In genomic region chr7:140478361-140479061, GRCh38 we compare ENCODE assay signal across 8 cellular contexts. TPM values are rescaled to one million over a fixed set of nuclear protein-coding genes. Genes with fewer than 3 reads are reported as not detected.
DNase-seq lines count a peak whose midpoint lies in the region; ATAC-seq and TF ChIP-seq lines count a peak whose summit lies in the region.

No MANE protein-coding gene starts in this region.

- H3K4me1 Mint-ChIP-seq in natural killer cell, result peaks cover 30 to 34% of the 10 kb centered on the region in 2 donors

- DNase-seq in AG10803 (ENCODE audit: low read depth) (peak; percentile 31), NOMO-1 treated with DMSO at 0.1 percent for 48 hours (lab: John Stamatoyannopoulos, UW; ENCODE audit: unreplicated experiment) (peak; percentile 55), fibroblast of mammary gland (ENCODE audit: low read depth) (peak; percentile 24), natural killer cell (no peak), testis (peak; percentile 36)
- DNase-seq in activated T-cell treated with anti-CD3 and anti-CD28 coated beads, Interleukin-2, amount 50 U/mL, for 48 hours, result peak; percentile 65

- H3K27me3 ChIP-seq in testis, result no peaks in the 10 kb centered on the region

- peaks cover 11% of the 10 kb centered on the region for H3K4me1 ChIP-seq in testis

- peak overlapping the region; percentile 81 for H3K4me3 ChIP-seq in AG10803 (ENCODE audit: low read length)
- H3K4me3 ChIP-seq in fibroblast of mammary gland (ENCODE audit: control insufficient read depth, low read depth, low read length), result peak overlapping the region; percentile 68
- peak overlapping the region; percentile 94 to 98 for H3K4me3 ChIP-seq in testis

- 0% methylated on average over 32 to 42 of the region's 64 CpGs for WGBS in testis, 2 donors

- TF ChIP-seq CTCF in AG10803 (conservative IDR thresholded peaks at IDR 0.05; ENCODE audit: low read length) (no peak), fibroblast of mammary gland (conservative IDR thresholded peaks at IDR 0.05; ENCODE audit: control insufficient read depth, insufficient read depth, low read depth, low read length) (no peak), natural killer cell (IDR thresholded peaks at IDR 0.05) (no peak), testis (IDR thresholded peaks at IDR 0.05) (no peak)

- no peak for TF ChIP-seq POLR2A in testis (IDR thresholded peaks at IDR 0.05)

- peak overlapping the region; percentile 89 to 91 for H3K27ac ChIP-seq in testis

- no peaks in the 10 kb centered on the region for H3K9me3 ChIP-seq in testis

- H3K36me3 Mint-ChIP-seq in natural killer cell, result no peaks in the 10 kb centered on the region

- H3K27me3 Mint-ChIP-seq in natural killer cell (ENCODE audit: low read depth in 2 of 2), result no peaks in the 10 kb centered on the region

- ATAC-seq in GM18909 (IDR thresholded peaks at IDR 0.05; ENCODE audit: poor library complexity, unreplicated experiment) (peak; percentile 28), HG03159 (IDR thresholded peaks at IDR 0.05; ENCODE audit: unreplicated experiment) (peak; percentile 25), natural killer cell (peak; percentile 6 to 61 (median 39))

- intact Hi-C loops in natural killer cell (cut with micrococcal nuclease) (loop anchor here (2.0 to 5.0 kb wide), 3 partner anchors 304 to 534 kb away; partner anchors contain the start of gene BRAF), testis (cut with DNase I; ENCODE audit: low total_unique reads) (no loop called here)

- H3K36me3 ChIP-seq in testis (ENCODE audit: low read depth, missing control alignments), result no peaks in the 10 kb centered on the region

- H3K4me3 Mint-ChIP-seq in natural killer cell, result peak overlapping the region; percentile 99

- H3K9me3 Mint-ChIP-seq in natural killer cell, result no peaks in the 10 kb centered on the region

- peak overlapping the region; percentile 93 for H3K27ac Mint-ChIP-seq in natural killer cell

RNA-seq across cellular contexts. Expression of gene MKRN1, which starts 0.8 kb away (rescaled TPM):
- total RNA-seq in natural killer cell (100 to 1,000 TPM; 119 to 146 (median 136) TPM), testis (100 to 1,000 TPM; 142 to 158 TPM)
- polyA plus RNA-seq in testis (ENCODE audit: insufficient read depth, low read depth, low replicate concordance), result 320 TPM
